Comparison of ENCODE assay signal across 22 cellular contexts in the genomic region with DNA sequence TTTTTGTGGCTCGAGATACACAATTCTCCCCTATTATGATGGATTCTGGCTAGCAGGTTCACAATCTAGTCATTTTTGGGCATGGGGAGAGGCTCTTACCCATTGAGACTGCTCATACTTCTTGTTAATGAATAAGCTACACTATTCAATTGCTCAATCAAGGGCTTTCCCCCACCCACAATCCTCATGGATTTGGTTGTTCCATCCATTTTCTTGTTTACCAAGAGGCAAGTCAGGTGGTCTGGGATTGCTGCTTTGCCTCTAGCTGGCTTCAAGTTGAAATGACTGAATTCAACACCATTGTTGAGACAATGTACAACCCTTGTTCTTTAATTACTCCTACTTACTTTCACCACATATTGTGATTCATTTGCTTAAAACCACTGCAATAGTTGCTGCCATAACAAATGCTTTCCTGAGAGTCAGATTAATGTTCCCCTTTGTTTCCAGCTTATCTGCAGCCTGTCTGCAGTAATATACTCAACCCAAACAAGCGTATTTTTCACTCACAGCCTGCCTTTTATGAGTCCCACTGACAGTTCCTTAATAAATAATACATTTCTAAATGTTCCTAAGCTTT.
DNase-seq lines count a peak whose midpoint lies in the region; ATAC-seq, FAIRE-seq and TF ChIP-seq lines count a peak whose summit lies in the region.
"Had no signal": no experiment of that assay in that cellular context is flagged by ENCODE, and none has a peak within 500 bp of the region (broad histone marks: within the 10 kb centered on the region; RNA-seq: fewer than 3 reads in every experiment).

No MANE protein-coding gene starts in this region.

- POLR2A ChIA-PET in GM10248 (lab: Yijun Ruan, JAX), result no interaction called here

- no peak overlapping the region for H3K27ac Mint-ChIP-seq in astrocyte (ENCODE audit: unreplicated experiment)
- H3K27ac Mint-ChIP-seq: activated CD8-positive, alpha-beta T cell treated with anti-CD3 and anti-CD28 coated beads, Interleukin-2, amount 10 ng/mL, durations not matched to agents 7 days and 5 days; activated naive CD4-positive, alpha-beta T cell treated with anti-CD3 and anti-CD28 coated beads, Interleukin-2, amount 10 ng/mL, durations not matched to agents 7 days and 5 days had no signal

- H3K9me3 ChIP-seq in HAP-1 (no peaks in the 10 kb centered on the region), astrocyte (ENCODE audit: insufficient read depth, low read depth, low read length) (no peaks in the 10 kb centered on the region)
- H3K9me3 ChIP-seq: mucosa of descending colon, transverse colon had no signal

- no peak overlapping the region for H2AFZ ChIP-seq in astrocyte (ENCODE audit: low read depth, low read length)

- no peak overlapping the region for H3K4me2 ChIP-seq in astrocyte (ENCODE audit: low read length)

- H3K27me3 Mint-ChIP-seq in astrocyte (ENCODE audit: low read depth, unreplicated experiment), result no peaks in the 10 kb centered on the region
- H3K27me3 Mint-ChIP-seq: activated naive CD4-positive, alpha-beta T cell treated with anti-CD3 and anti-CD28 coated beads, Interleukin-2, amount 10 ng/mL, durations not matched to agents 7 days and 5 days had no signal

- H3K27me3 ChIP-seq in HAP-1 (ENCODE audit: low read depth) (no peaks in the 10 kb centered on the region), astrocyte (ENCODE audit: insufficient read depth, low read length) (no peaks in the 10 kb centered on the region)
- H3K27me3 ChIP-seq: transverse colon had no signal

- FAIRE-seq in astrocyte (lab: Jason Lieb, UNC), result peak; percentile 23
- FAIRE-seq: H1, small intestine had no signal

- no peaks in the 10 kb centered on the region for H4K20me1 ChIP-seq in astrocyte (ENCODE audit: insufficient read depth, low read length)

- DNase-seq in HAP-1 (ENCODE audit: low spot score in 2 of 2), result peak; percentile 69 to 98
- peak; percentile 84 to 94 for DNase-seq in Kasumi-1 (lab: John Stamatoyannopoulos, UW)
- DNase-seq in astrocyte (ENCODE audit: low read depth), result peak; percentile 75
- DNase-seq in kidney tubule cell (ENCODE audit: low spot score), result peak; percentile 70
- DNase-seq in GM10248 (ENCODE audit: extremely low spot score), result no peak
- DNase-seq: activated CD8-positive, alpha-beta T cell treated with anti-CD3 and anti-CD28 coated beads, Interleukin-2, amount 10 ng/mL, durations not matched to agents 7 days and 5 days; activated naive CD4-positive, alpha-beta T cell treated with anti-CD3 and anti-CD28 coated beads, Interleukin-2, amount 10 ng/mL, durations not matched to agents 7 days and 5 days; activated T-cell treated with anti-CD3 and anti-CD28 coated beads, Interleukin-2, amount 50 U/mL, for 4 hours; aorta; mucosa of descending colon; NCI-H1092 treated with DMSO at 0.1 percent for 48 hours; NCI-H2171 treated with DMSO at 0.1 percent for 48 hours; posterior cingulate gyrus; small intestine; stimulated activated CD4-positive, alpha-beta T cell treated with anti-CD3 and anti-CD28 coated beads, Interleukin-2, amount 100 ng/mL, for 48 hours; stimulated activated naive CD8-positive, alpha-beta T cell treated with anti-CD3 and anti-CD28 coated beads, Interleukin-15, Interleukin-2, amounts not matched to agents 100 U/mL and 50 U/mL, for 24 hours; transverse colon had no signal

- no peaks in the 10 kb centered on the region for H3K79me2 ChIP-seq in astrocyte (ENCODE audit: insufficient read depth, low read length)

- H3K9me3 Mint-ChIP-seq in astrocyte (ENCODE audit: unreplicated experiment), result peaks cover 2% of the 10 kb centered on the region
- H3K9me3 Mint-ChIP-seq: activated naive CD4-positive, alpha-beta T cell treated with anti-CD3 and anti-CD28 coated beads, Interleukin-2, amount 10 ng/mL, durations not matched to agents 7 days and 5 days had no signal

- H3K9ac ChIP-seq in astrocyte (ENCODE audit: low read length), result no peak overlapping the region

- H3K4me1 Mint-ChIP-seq in astrocyte (ENCODE audit: low read depth, unreplicated experiment), result peaks cover 2% of the 10 kb centered on the region
- H3K4me1 Mint-ChIP-seq: activated naive CD4-positive, alpha-beta T cell treated with anti-CD3 and anti-CD28 coated beads, Interleukin-2, amount 10 ng/mL, durations not matched to agents 7 days and 5 days had no signal

- H3K4me3 ChIP-seq in HAP-1 (no peak overlapping the region), astrocyte (ENCODE audit: insufficient read depth, low read depth, low read length) (no peak overlapping the region)
- H3K4me3 ChIP-seq: mucosa of descending colon, transverse colon had no signal

- no peaks in the 10 kb centered on the region for H3K36me3 ChIP-seq in HAP-1 (replicated peaks)
- H3K36me3 ChIP-seq in astrocyte (ENCODE audit: insufficient read depth, low read length), result no peaks in the 10 kb centered on the region
- H3K36me3 ChIP-seq: transverse colon had no signal

- in situ Hi-C loops in HAP-1 (cut with MboI; ENCODE audit: low sequenced_read_pairs), result no loop called here

- H3K4me3 Mint-ChIP-seq in astrocyte (ENCODE audit: unreplicated experiment), result no peak overlapping the region
- H3K4me3 Mint-ChIP-seq: activated CD8-positive, alpha-beta T cell treated with anti-CD3 and anti-CD28 coated beads, Interleukin-2, amount 10 ng/mL, durations not matched to agents 7 days and 5 days; activated naive CD4-positive, alpha-beta T cell treated with anti-CD3 and anti-CD28 coated beads, Interleukin-2, amount 10 ng/mL, durations not matched to agents 7 days and 5 days; activated T-cell treated with anti-CD3 and anti-CD28 coated beads, Interleukin-2, amount 50 U/mL, for 4 hours had no signal

- no peak overlapping the region for H3K27ac ChIP-seq in astrocyte (ENCODE audit: low read depth, low read length)
- H3K27ac ChIP-seq: transverse colon had no signal

- H3K4me1 ChIP-seq in HAP-1, result peaks cover 37% of the 10 kb centered on the region
- H3K4me1 ChIP-seq in astrocyte (ENCODE audit: insufficient read depth, low read length), result no peaks in the 10 kb centered on the region
- H3K4me1 ChIP-seq: transverse colon had no signal

- H3K36me3 Mint-ChIP-seq in astrocyte (ENCODE audit: low read depth, unreplicated experiment), result no peaks in the 10 kb centered on the region
- H3K36me3 Mint-ChIP-seq: activated naive CD4-positive, alpha-beta T cell treated with anti-CD3 and anti-CD28 coated beads, Interleukin-2, amount 10 ng/mL, durations not matched to agents 7 days and 5 days had no signal

- ATAC-seq in HG03521 (IDR thresholded peaks at IDR 0.05; ENCODE audit: unreplicated experiment), result no peak
- no peak for ATAC-seq in GM21367 (IDR thresholded peaks at IDR 0.05; ENCODE audit: unreplicated experiment)
- ATAC-seq: activated CD4-positive, CD25-positive, alpha-beta regulatory T cell treated with anti-CD3 and anti-CD28 coated beads, Interleukin-2, amount 50 U/mL, for 24 hours; activated CD8-positive, alpha-beta T cell treated with anti-CD3 and anti-CD28 coated beads, Interleukin-2, amount 10 ng/mL, durations not matched to agents 7 days and 5 days; activated T-cell treated with anti-CD3 and anti-CD28 coated beads, Interleukin-2, amount 50 U/mL, for 4 hours; mucosa of descending colon; Panc1; stimulated activated naive CD8-positive, alpha-beta T cell treated with anti-CD3 and anti-CD28 coated beads, Interleukin-15, Interleukin-2, amounts not matched to agents 100 U/mL and 50 U/mL, for 24 hours had no signal

- TF ChIP-seq CTCF in astrocyte (IDR thresholded peaks at IDR 0.05; ENCODE audit: insufficient read depth, low read depth, low read length), result no peak
- no peak for TF ChIP-seq CTCF in GM10248 (IDR thresholded peaks at IDR 0.05; ENCODE audit: control extremely low read depth, extremely low read depth, low read depth, missing control alignments)

- CTCF ChIA-PET in GM10248 (lab: Yijun Ruan, JAX), result interaction anchor here (0.7 kb wide), 1 partner anchor 13 kb away, joined by 4 read pairs; no protein-coding TSS in a partner anchor
